7 cellular contexts compared by ENCODE assay signal in genomic region chr15:99454941-99455795, GRCh38.
DNase-seq lines count a peak whose midpoint lies in the region; ATAC-seq and TF ChIP-seq lines count a peak whose summit lies in the region.

No MANE protein-coding gene starts in this region.

- WGBS in lower leg skin, 2 donors = 24% methylated on average over 19 of the region's 19 CpGs
- 90% methylated on average over 19 of the region's 19 CpGs for WGBS in thymus

- no peak for ATAC-seq in GM21515 (IDR thresholded peaks at IDR 0.05; ENCODE audit: unreplicated experiment)

- H3K36me3 ChIP-seq in thymus (ENCODE audit: control insufficient read depth, insufficient read depth) (no peaks in the 10 kb centered on the region), BE2C (no peaks in the 10 kb centered on the region)

- no peak for TF ChIP-seq POLR2A in lower leg skin (IDR thresholded peaks at IDR 0.05)

- H3K9me3 ChIP-seq in thymus (ENCODE audit: control insufficient read depth) (no peaks in the 10 kb centered on the region), BE2C (no peaks in the 10 kb centered on the region)

- intact Hi-C loops in lower leg skin (cut with DNase I; ENCODE audit: low total_unique reads) = no loop called here

- H3K27ac ChIP-seq in thymus (ENCODE audit: low read depth) = peak overlapping the region; percentile 43

- DNase-seq in LHCN-M2 (ENCODE audit: low read depth) (peak; percentile 97), cerebellum (ENCODE audit: low spot score) (peak; percentile 72), lower leg skin (ENCODE audit: low spot score in 2 of 2) (peak; percentile 84 to 96), BE2C (no peak), NCI-H2107 (lab: John Stamatoyannopoulos, UW) (no peak)

- no peak for TF ChIP-seq CTCF in lower leg skin (IDR thresholded peaks at IDR 0.05)
- no peak for TF ChIP-seq CTCF in BE2C (IDR thresholded peaks at IDR 0.05; ENCODE audit: low read depth, low read length)

- no peaks in the 10 kb centered on the region for H3K27me3 ChIP-seq in thymus (ENCODE audit: control insufficient read depth, insufficient read depth)
- no peaks in the 10 kb centered on the region for H3K27me3 ChIP-seq in BE2C

- H3K4me3 ChIP-seq in lower leg skin (ENCODE audit: low read depth, poor library complexity, severe bottlenecking) = no peak overlapping the region
- no peak overlapping the region for H3K4me3 ChIP-seq in thymus (ENCODE audit: low read length)
- H3K4me3 ChIP-seq in BE2C (ENCODE audit: low read depth, low read length) = no peak overlapping the region

- peaks cover 17% of the 10 kb centered on the region for H3K4me1 ChIP-seq in thymus (ENCODE audit: control insufficient read depth, insufficient read depth, low read length)
- no peaks in the 10 kb centered on the region for H3K4me1 ChIP-seq in BE2C

Comparison
In these comparisons a context has a peak if more than half of its experiments do, and no peak if none do; other contexts are left out.
1. DNase-seq: peak in LHCN-M2 (single experiment), cerebellum (single experiment) and lower leg skin (2 of 2); none in BE2C (single experiment) and NCI-H2107 (single experiment).